7 cellular contexts compared by ENCODE assay signal in genomic region chr3:194203482-194204035, GRCh38.
DNase-seq lines count a peak whose midpoint lies in the region; ATAC-seq and TF ChIP-seq lines count a peak whose summit lies in the region.

No MANE protein-coding gene starts in this region.

- H3K4me3 ChIP-seq in NT2/D1 (ENCODE audit: insufficient read length, low read depth): peak overlapping the region; percentile 38
- H3K4me3 ChIP-seq in epithelial cell of esophagus (ENCODE audit: low read length): peak overlapping the region; percentile 22

- peak overlapping the region; percentile 52 for H3K9ac ChIP-seq in NT2/D1 (ENCODE audit: insufficient read length, low read depth)

- TF ChIP-seq CTCF in epithelial cell of esophagus (IDR thresholded peaks at IDR 0.05; ENCODE audit: insufficient read depth, low read depth, low read length, missing control alignments): no peak

- no peaks in the 10 kb centered on the region for H3K9me3 ChIP-seq in NT2/D1 (ENCODE audit: insufficient read depth, low read length)

- ATAC-seq in GM21529 (IDR thresholded peaks at IDR 0.05; ENCODE audit: unreplicated experiment): peak; percentile 46

- H3K36me3 ChIP-seq in NT2/D1 (ENCODE audit: insufficient read depth, insufficient read length, low read length): no peaks in the 10 kb centered on the region

- H3K27me3 ChIP-seq in NT2/D1 (ENCODE audit: insufficient read depth, insufficient read length): peaks cover 22% of the 10 kb centered on the region

- DNase-seq in NT2/D1 (ENCODE audit: low read depth, low spot score) (no peak), epithelial cell of esophagus (ENCODE audit: low read depth) (peak; percentile 31), SW 1271 (lab: John Stamatoyannopoulos, UW) (no peak), cerebellar cortex (ENCODE audit: low spot score) (no peak), SKM-1 treated with dmso at 0.1 percent for 144 hours (lab: John Stamatoyannopoulos, UW; ENCODE audit: unreplicated experiment) (no peak)
- DNase-seq in stimulated activated CD4-positive, alpha-beta T cell treated with anti-CD3 and anti-CD28 coated beads, Interleukin-4, amount 100 ng/mL, for 24 hours: peak; percentile 13

- peaks cover 8% of the 10 kb centered on the region for H3K4me1 ChIP-seq in NT2/D1 (ENCODE audit: insufficient read depth, insufficient read length)

Comparison
In these comparisons a context has a peak if more than half of its experiments do, and no peak if none do; other contexts are left out.
1. DNase-seq: peak in epithelial cell of esophagus (single experiment) and stimulated activated CD4-positive, alpha-beta T cell treated with anti-CD3 and anti-CD28 coated beads, Interleukin-4, amount 100 ng/mL, for 24 hours (single experiment); none in NT2/D1 (single experiment), SW 1271 (0 of 2), cerebellar cortex (single experiment) and SKM-1 treated with dmso at 0.1 percent for 144 hours (single experiment).